Comparison of ENCODE assay signal across 16 cellular contexts in genomic region chr22:47736166-47737034, GRCh38.
DNase-seq lines count a peak whose midpoint lies in the region; TF ChIP-seq lines count a peak whose summit lies in the region.
"Had no signal": no experiment of that assay in that cellular context is flagged by ENCODE, and none has a peak within 500 bp of the region (broad histone marks: within the 10 kb centered on the region; RNA-seq: fewer than 3 reads in every experiment).

No MANE protein-coding gene starts in this region.

- H4K5ac ChIP-seq in mesendoderm (ENCODE audit: low read length) = no peak overlapping the region

- H3K9me3 ChIP-seq in transverse colon = no peaks in the 10 kb centered on the region

- peak; percentile 52 for DNase-seq in M059J (ENCODE audit: low read depth)
- no peak for DNase-seq in mesendoderm
- no peak for DNase-seq in transverse colon
- DNase-seq in stimulated activated CD4-positive, alpha-beta T cell treated with anti-CD3 and anti-CD28 coated beads, Interleukin-4, amount 100 ng/mL, for 4 hours = no peak
- no peak for DNase-seq in NCI-H1105 treated with DMSO at 0.1 percent for 48 hours (lab: John Stamatoyannopoulos, UW)
- DNase-seq: C1 segment of cervical spinal cord, DMS 273 treated with DMSO at 0.1 percent for 48 hours, H7, NCI-H1105, NCI-H1930, NCI-H446 treated with DMSO at 0.1 percent for 48 hours, NCI-H82, SHP77 had no signal

- no peak overlapping the region for H4K8ac ChIP-seq in mesendoderm (ENCODE audit: low read depth, low read length)

- no peaks in the 10 kb centered on the region for H3K79me1 ChIP-seq in mesendoderm (ENCODE audit: low read length)

- H3K4me3 ChIP-seq in mesendoderm (ENCODE audit: low read length) = no peak overlapping the region
- no peak overlapping the region for H3K4me3 ChIP-seq in transverse colon
- H3K4me3 ChIP-seq: A549 had no signal

- H3K56ac ChIP-seq in mesendoderm (ENCODE audit: low read length) = peak overlapping the region; percentile 65

- peaks cover 6% of the 10 kb centered on the region for H3K4me1 ChIP-seq in mesendoderm (ENCODE audit: control insufficient read depth, low read depth, low read length)
- H3K4me1 ChIP-seq in transverse colon = no peaks in the 10 kb centered on the region
- H3K4me1 ChIP-seq: A549 had no signal

- no peak overlapping the region for H2BK120ac ChIP-seq in mesendoderm (ENCODE audit: low read depth, low read length)

- no peak overlapping the region for H3K4ac ChIP-seq in mesendoderm (ENCODE audit: low read depth, low read length)

- TF ChIP-seq EP300 in transverse colon (IDR thresholded peaks at IDR 0.05; ENCODE audit: low read depth) = no peak

- H3K18ac ChIP-seq in mesendoderm (ENCODE audit: low read length) = peak overlapping the region; percentile 28

- no peak for TF ChIP-seq POLR2A in transverse colon (IDR thresholded peaks at IDR 0.05)

- no peak overlapping the region for H3K4me2 ChIP-seq in mesendoderm (ENCODE audit: low read length)
- H3K4me2 ChIP-seq: A549 had no signal

- H3K9ac ChIP-seq in mesendoderm (ENCODE audit: low read length) = no peak overlapping the region

- H3K36me3 ChIP-seq in mesendoderm (ENCODE audit: control insufficient read depth, insufficient read depth, low read length) = no peaks in the 10 kb centered on the region
- H3K36me3 ChIP-seq in transverse colon = no peaks in the 10 kb centered on the region

- peak overlapping the region; percentile 46 for H2BK5ac ChIP-seq in mesendoderm (ENCODE audit: low read length)

- H2BK15ac ChIP-seq in mesendoderm (replicated peaks; ENCODE audit: low read depth) = no peak overlapping the region

- no peaks in the 10 kb centered on the region for H3K27me3 ChIP-seq in mesendoderm (ENCODE audit: insufficient read depth, low read length, poor library complexity)
- H3K27me3 ChIP-seq in transverse colon = no peaks in the 10 kb centered on the region

- H2AK5ac ChIP-seq in mesendoderm (ENCODE audit: low read length) = peak overlapping the region; percentile 56

- H3K23ac ChIP-seq in mesendoderm (ENCODE audit: low read length) = no peak overlapping the region

- WGBS in mesendoderm (ENCODE audit: extremely low coverage, insufficient coverage, low lambda C conversion rate) = no CpG with 5 or more reads among the region's 15 CpGs
- WGBS in transverse colon (ENCODE audit: low coverage in 1 of 2), 2 donors = 73 to 100% methylated on average over 1 to 15 of the region's 15 CpGs

- H3K79me2 ChIP-seq in mesendoderm (ENCODE audit: control insufficient read depth, insufficient read depth, low read length) = no peaks in the 10 kb centered on the region

- peak overlapping the region; percentile 9; the same call in 1 of the 2 replicates for H3K27ac ChIP-seq in C4-2B
- peak overlapping the region; percentile 42 for H3K27ac ChIP-seq in VCaP
- H3K27ac ChIP-seq in mesendoderm (ENCODE audit: low read depth, low read length) = no peak overlapping the region
- H3K27ac ChIP-seq in transverse colon = no peak overlapping the region
- H3K27ac ChIP-seq: A549 had no signal

- intact Hi-C loops in transverse colon (cut with DNase I; ENCODE audit: low total_unique reads) = loop anchor here (10.0 kb wide), 1 partner anchor 828 kb away; no protein-coding TSS in a partner anchor

- TF ChIP-seq CTCF in C4-2B (conservative IDR thresholded peaks at IDR 0.05) (no peak), VCaP (conservative IDR thresholded peaks at IDR 0.05) (no peak), transverse colon (IDR thresholded peaks at IDR 0.05) (no peak)

- in situ Hi-C loops in transverse colon (cut with MboI; ENCODE audit: low pct_ligation_motif_present in 1 of 4, low pct_unique_long_range_greater_than_20kb in 1 of 4, low sequenced_read_pairs in 3 of 4) = no loop called here

Comparison
In these comparisons a context has a peak if more than half of its experiments do, and no peak if none do; other contexts are left out.
1. H3K27ac ChIP-seq: peak in C4-2B (single experiment) and VCaP (single experiment); none in mesendoderm (single experiment) and transverse colon (0 of 4).